Comparison of ENCODE assay signal across 17 cellular contexts in genomic region chr6:156862711-156863110, GRCh38.
A peak's percentile ranks its signal among the peaks of the same experiment; 100 is the strongest.
DNase-seq lines count a peak whose midpoint lies in the region; ATAC-seq and TF ChIP-seq lines count a peak whose summit lies in the region.
"Had no signal": no experiment of that assay in that cellular context is flagged by ENCODE, and none has a peak within 500 bp of the region (broad histone marks: within the 10 kb centered on the region; RNA-seq: fewer than 3 reads in every experiment).

No MANE protein-coding gene starts in this region.

- H3K27me3 Mint-ChIP-seq in natural killer cell (ENCODE audit: low read depth in 2 of 2): no peaks in the 10 kb centered on the region
- H3K27me3 Mint-ChIP-seq in natural killer cell treated with Interleukin-12 subunit alpha and Interleukin-12 subunit beta and Interleukin-15 and Interleukin-18, amount 100 ng/mL, for 72 hours: no peaks in the 10 kb centered on the region
- H3K27me3 Mint-ChIP-seq in activated T-helper 17 cell treated with anti-CD3 and anti-CD28 coated beads, Interleukin-2, amount 50 U/mL, for 72 hours: no peaks in the 10 kb centered on the region
- H3K27me3 Mint-ChIP-seq: activated CD8-positive, alpha-beta memory T cell treated with anti-CD3 and anti-CD28 coated beads, Interleukin-2, amount 10 ng/mL, durations not matched to agents 7 days and 5 days had no signal

- no peaks in the 10 kb centered on the region for H3K9me3 Mint-ChIP-seq in natural killer cell
- no peaks in the 10 kb centered on the region for H3K9me3 Mint-ChIP-seq in natural killer cell treated with Interleukin-12 subunit alpha and Interleukin-12 subunit beta and Interleukin-15 and Interleukin-18, amount 100 ng/mL, for 72 hours
- no peaks in the 10 kb centered on the region for H3K9me3 Mint-ChIP-seq in activated T-helper 17 cell treated with anti-CD3 and anti-CD28 coated beads, Interleukin-2, amount 50 U/mL, for 72 hours

- H3K36me3 Mint-ChIP-seq in natural killer cell: no peaks in the 10 kb centered on the region
- no peaks in the 10 kb centered on the region for H3K36me3 Mint-ChIP-seq in natural killer cell treated with Interleukin-12 subunit alpha and Interleukin-12 subunit beta and Interleukin-15 and Interleukin-18, amount 100 ng/mL, for 72 hours
- H3K36me3 Mint-ChIP-seq in activated T-helper 17 cell treated with anti-CD3 and anti-CD28 coated beads, Interleukin-2, amount 50 U/mL, for 72 hours (ENCODE audit: low read depth): no peaks in the 10 kb centered on the region

- no peak for TF ChIP-seq CTCF in natural killer cell (IDR thresholded peaks at IDR 0.05)
- TF ChIP-seq CTCF in neutrophil (IDR thresholded peaks at IDR 0.05): no peak
- no peak for TF ChIP-seq CTCF in hepatocyte (IDR thresholded peaks at IDR 0.05; ENCODE audit: poor library complexity)

- H3K4me1 Mint-ChIP-seq in natural killer cell: peaks cover 67 to 72% of the 10 kb centered on the region in 2 donors
- peaks cover 59 to 67% of the 10 kb centered on the region in 2 donors for H3K4me1 Mint-ChIP-seq in natural killer cell treated with Interleukin-12 subunit alpha and Interleukin-12 subunit beta and Interleukin-15 and Interleukin-18, amount 100 ng/mL, for 72 hours (ENCODE audit: low read depth in 2 of 2)
- H3K4me1 Mint-ChIP-seq in activated T-helper 17 cell treated with anti-CD3 and anti-CD28 coated beads, Interleukin-2, amount 50 U/mL, for 72 hours: peaks cover 66% of the 10 kb centered on the region

- H3K79me2 ChIP-seq in hepatocyte: peaks cover 98% of the 10 kb centered on the region

- H3K27me3 ChIP-seq in neutrophil (no peaks in the 10 kb centered on the region), hepatocyte (no peaks in the 10 kb centered on the region)
- no peaks in the 10 kb centered on the region for H3K27me3 ChIP-seq in effector memory CD4-positive, alpha-beta T cell (replicated peaks; ENCODE audit: control insufficient read depth, insufficient read depth, low read length, poor library complexity, severe bottlenecking)
- H3K27me3 ChIP-seq: MG63, vagina had no signal

- no peak for ATAC-seq in natural killer cell
- no peak for ATAC-seq in natural killer cell treated with Interleukin-12 subunit alpha and Interleukin-12 subunit beta and Interleukin-15 and Interleukin-18, amount 100 ng/mL, for 72 hours
- peak; percentile 81 for ATAC-seq in activated T-helper 17 cell treated with anti-CD3 and anti-CD28 coated beads, Interleukin-2, amount 50 U/mL, for 72 hours (replicated peaks)
- no peak for ATAC-seq in GM21619 (IDR thresholded peaks at IDR 0.05; ENCODE audit: unreplicated experiment)
- ATAC-seq: activated CD8-positive, alpha-beta memory T cell treated with anti-CD3 and anti-CD28 coated beads, Interleukin-2, amount 10 ng/mL, durations not matched to agents 7 days and 5 days had no signal

- H2AFZ ChIP-seq in hepatocyte: no peak overlapping the region

- peak overlapping the region; percentile 5 to 47 for H3K27ac Mint-ChIP-seq in natural killer cell
- peak overlapping the region in 1 of 2 donors; percentile 40 for H3K27ac Mint-ChIP-seq in natural killer cell treated with Interleukin-12 subunit alpha and Interleukin-12 subunit beta and Interleukin-15 and Interleukin-18, amount 100 ng/mL, for 72 hours
- peak overlapping the region; percentile 95 for H3K27ac Mint-ChIP-seq in activated T-helper 17 cell treated with anti-CD3 and anti-CD28 coated beads, Interleukin-2, amount 50 U/mL, for 72 hours
- H3K27ac Mint-ChIP-seq: activated CD8-positive, alpha-beta memory T cell treated with anti-CD3 and anti-CD28 coated beads, Interleukin-2, amount 10 ng/mL, durations not matched to agents 7 days and 5 days had no signal

- H3K27ac ChIP-seq in neutrophil (peak overlapping the region; percentile 28), hepatocyte (no peak overlapping the region)
- H3K27ac ChIP-seq in effector memory CD4-positive, alpha-beta T cell (ENCODE audit: insufficient read depth, low read length, poor library complexity, severe bottlenecking): no peak overlapping the region
- H3K27ac ChIP-seq: vagina had no signal

- H3K4me3 ChIP-seq in neutrophil (ENCODE audit: low read depth in 1 of 2, low read length in 1 of 2) (no peak overlapping the region), hepatocyte (no peak overlapping the region)
- no peak overlapping the region for H3K4me3 ChIP-seq in effector memory CD4-positive, alpha-beta T cell (ENCODE audit: insufficient read depth, low read depth, low read length, poor library complexity, severe bottlenecking)
- H3K4me3 ChIP-seq: HAP-1, lung, MG63, vagina had no signal

- H4K20me1 ChIP-seq in hepatocyte (ENCODE audit: insufficient read depth, poor library complexity, severe bottlenecking): peaks cover 81% of the 10 kb centered on the region

- H3K9me2 ChIP-seq in hepatocyte (replicated peaks; ENCODE audit: insufficient read depth): no peaks in the 10 kb centered on the region

- intact Hi-C loops in natural killer cell (cut with micrococcal nuclease): no loop called here

- peaks cover 4 to 18% of the 10 kb centered on the region in 2 experiments for H3K4me1 ChIP-seq in neutrophil (ENCODE audit: control insufficient read depth in 1 of 2, insufficient read depth in 1 of 2, low read depth in 1 of 2, low read length in 1 of 2)
- peaks cover 13% of the 10 kb centered on the region for H3K4me1 ChIP-seq in hepatocyte (ENCODE audit: insufficient read depth)
- H3K4me1 ChIP-seq in effector memory CD4-positive, alpha-beta T cell (ENCODE audit: control insufficient read depth, insufficient read depth, low read length, poor library complexity, severe bottlenecking): peaks cover 11% of the 10 kb centered on the region

- H3K4me3 Mint-ChIP-seq in natural killer cell: no peak overlapping the region
- no peak overlapping the region for H3K4me3 Mint-ChIP-seq in natural killer cell treated with Interleukin-12 subunit alpha and Interleukin-12 subunit beta and Interleukin-15 and Interleukin-18, amount 100 ng/mL, for 72 hours
- peak overlapping the region; percentile 71 for H3K4me3 Mint-ChIP-seq in activated T-helper 17 cell treated with anti-CD3 and anti-CD28 coated beads, Interleukin-2, amount 50 U/mL, for 72 hours
- H3K4me3 Mint-ChIP-seq: activated CD8-positive, alpha-beta memory T cell treated with anti-CD3 and anti-CD28 coated beads, Interleukin-2, amount 10 ng/mL, durations not matched to agents 7 days and 5 days had no signal

- DNase-seq in natural killer cell: no peak
- no peak for DNase-seq in natural killer cell treated with Interleukin-12 subunit alpha and Interleukin-12 subunit beta and Interleukin-15 and Interleukin-18, amount 100 ng/mL, for 72 hours (ENCODE audit: low spot score)
- DNase-seq in hepatocyte (ENCODE audit: low spot score): no peak
- DNase-seq in effector memory CD4-positive, alpha-beta T cell: no peak
- no peak for DNase-seq in cerebellum (ENCODE audit: low spot score)
- DNase-seq: activated CD8-positive, alpha-beta memory T cell treated with anti-CD3 and anti-CD28 coated beads, Interleukin-2, amount 10 ng/mL, durations not matched to agents 7 days and 5 days; aorta; erythroblast; MG63; NCI-H187 treated with DMSO at 0.1 percent for 48 hours; T1000 had no signal

- WGBS in hepatocyte (ENCODE audit: low lambda C conversion rate, missing lambda C conversion rate): 98% methylated on average over 7 of the region's 7 CpGs

- no peaks in the 10 kb centered on the region for H3K9me3 ChIP-seq in neutrophil
- H3K9me3 ChIP-seq in hepatocyte (ENCODE audit: low read depth): no peaks in the 10 kb centered on the region
- no peaks in the 10 kb centered on the region for H3K9me3 ChIP-seq in effector memory CD4-positive, alpha-beta T cell (ENCODE audit: control insufficient read depth, low read length)
- H3K9me3 ChIP-seq: HAP-1, MG63, vagina had no signal

- H3K4me2 ChIP-seq in hepatocyte: no peak overlapping the region

- H3K36me3 ChIP-seq in neutrophil (no peaks in the 10 kb centered on the region), hepatocyte (replicated peaks; ENCODE audit: insufficient read depth, low read depth) (no peaks in the 10 kb centered on the region)
- H3K36me3 ChIP-seq in effector memory CD4-positive, alpha-beta T cell (ENCODE audit: control insufficient read depth, insufficient read depth, low read length): no peaks in the 10 kb centered on the region
- H3K36me3 ChIP-seq: HAP-1, MG63, vagina had no signal
